24 cellular contexts compared by ENCODE assay signal in genomic region chr12:49599961-49600360, GRCh38.
"Had no signal": no experiment of that assay in that cellular context is flagged by ENCODE, and none has a peak within 500 bp of the region (broad histone marks: within the 10 kb centered on the region; RNA-seq: fewer than 3 reads in every experiment).

No MANE protein-coding gene starts in this region.

- H3K27ac ChIP-seq: SJSA1, SK-N-MC had no signal

- H3K27me3 ChIP-seq: MG63, SJSA1 had no signal

- H3K4me3 ChIP-seq: MG63, SJSA1, SK-N-MC had no signal

- H3K4me1 ChIP-seq: SJSA1 had no signal

- ATAC-seq: HepG2 had no signal

- H3K9me3 ChIP-seq: MG63, SJSA1 had no signal

- H3K36me3 ChIP-seq: MG63, SJSA1 had no signal

- FAIRE-seq: HepG2, RCC 7860 had no signal

- DNase-seq: IMR-90, Karpas-422, KG1, MG63, NCI-H1092 treated with DMSO at 0.1 percent for 48 hours, NCI-H1436, NCI-H187, NCI-H2029, NCI-H2081 treated with DMSO at 0.1 percent for 48 hours, NCI-H2171, NCI-H226, NCI-H446, NCI-H510A, NCI-H524 treated with DMSO at 0.1 percent for 48 hours, NCI-H69, NCI-H774, Right ventricle myocardium superior, RPMI8226, SIG-M5, SW 1271 had no signal
